In genomic region chr16:22307838-22308237, GRCh38 we compare ENCODE assay signal across 19 cellular contexts.
"Had no signal": no experiment of that assay in that cellular context is flagged by ENCODE, and none has a peak within 500 bp of the region (broad histone marks: within the 10 kb centered on the region; RNA-seq: fewer than 3 reads in every experiment).

No MANE protein-coding gene starts in this region.

- H3K4me3 ChIP-seq: body of pancreas, hepatocyte, lower lobe of right lung, tibial artery had no signal

- H3K4me1 ChIP-seq: body of pancreas, lower lobe of right lung, parathyroid adenoma, tibial artery had no signal

- H3K4me3 Mint-ChIP-seq: activated CD4-positive, alpha-beta T cell treated with anti-CD3 and anti-CD28 coated beads, Interleukin-2, amount 10 ng/mL, durations not matched to agents 24 days and 14 days; activated naive CD8-positive, alpha-beta T cell; natural killer cell had no signal

- H3K27ac ChIP-seq: body of pancreas, epithelial cell of prostate, foreskin keratinocyte, hepatocyte, lower lobe of right lung, parathyroid adenoma, tibial artery had no signal

- H3K36me3 Mint-ChIP-seq: activated naive CD8-positive, alpha-beta T cell; natural killer cell had no signal

- H3K9me3 ChIP-seq: body of pancreas, lower lobe of right lung, tibial artery had no signal

- H3K27me3 ChIP-seq: body of pancreas, foreskin keratinocyte, hepatocyte, tibial artery had no signal

- H3K4me2 ChIP-seq: hepatocyte had no signal

- FAIRE-seq: islet of Langerhans, urothelium cell line had no signal

- H3K9me3 Mint-ChIP-seq: activated CD4-positive, alpha-beta T cell treated with anti-CD3 and anti-CD28 coated beads, Interleukin-2, amount 10 ng/mL, durations not matched to agents 24 days and 14 days; natural killer cell had no signal

- H3K9ac ChIP-seq: parathyroid adenoma had no signal

- H2AFZ ChIP-seq: hepatocyte, parathyroid adenoma had no signal

- DNase-seq: activated CD4-positive, alpha-beta T cell treated with anti-CD3 and anti-CD28 coated beads, Interleukin-2, amount 10 ng/mL, durations not matched to agents 24 days and 14 days; activated effector memory CD4-positive, alpha-beta T cell treated with Interleukin-2 at 50 U/mL for 16 hours; activated T-cell treated with anti-CD3 and anti-CD28 coated beads for 4 hours; amygdala; body of pancreas; caudate nucleus; foreskin keratinocyte; left colon; lower lobe of right lung; natural killer cell; stimulated activated naive CD4-positive, alpha-beta T cell; substantia nigra; tibial artery had no signal

- H3K27me3 Mint-ChIP-seq: activated CD4-positive, alpha-beta T cell treated with anti-CD3 and anti-CD28 coated beads, Interleukin-2, amount 10 ng/mL, durations not matched to agents 24 days and 14 days; activated naive CD8-positive, alpha-beta T cell had no signal

- ATAC-seq: body of pancreas, foreskin keratinocyte, left colon, lower lobe of right lung, natural killer cell had no signal

- H3K27ac Mint-ChIP-seq: activated CD4-positive, alpha-beta T cell treated with anti-CD3 and anti-CD28 coated beads, Interleukin-2, amount 10 ng/mL, durations not matched to agents 24 days and 14 days; activated naive CD8-positive, alpha-beta T cell had no signal
